In genomic region chr22:50739894-50740293, GRCh38 we compare ENCODE assay signal across 15 cellular contexts. TPM values are rescaled to one million over a fixed set of nuclear protein-coding genes. Genes with fewer than 3 reads are reported as not detected.
DNase-seq lines count a peak whose midpoint lies in the region; ATAC-seq, FAIRE-seq and TF ChIP-seq lines count a peak whose summit lies in the region.
"Had no signal": no experiment of that assay in that cellular context is flagged by ENCODE, and none has a peak within 500 bp of the region (broad histone marks: within the 10 kb centered on the region; RNA-seq: fewer than 3 reads in every experiment).

No MANE protein-coding gene starts in this region.

- POLR2A ChIA-PET in K562 (lab: Yijun Ruan, JAX) = no interaction called here

- no peaks in the 10 kb centered on the region for H3K79me2 ChIP-seq in K562 (ENCODE audit: control insufficient read depth, insufficient read depth, low read length)
- H3K79me2 ChIP-seq: hepatocyte had no signal

- TF ChIP-seq CTCF in K562 (IDR thresholded peaks at IDR 0.05 in 2 of 3, conservative IDR thresholded peaks at IDR 0.05 in 1 of 3; ENCODE audit: insufficient read depth in 2 of 3, low read depth in 1 of 3, low read length in 3 of 3) = no peak

- BruUV-seq in K562 (replicated peaks; lab: Mats Ljungman, UMichigan) = no TSS peak

- H2AFZ ChIP-seq in K562 (ENCODE audit: low read depth, low read length) = no peak overlapping the region
- H2AFZ ChIP-seq: hepatocyte had no signal

- in situ Hi-C loops in K562 (cut with MboI) = no loop called here

- no peak overlapping the region for H3K9ac ChIP-seq in K562 (ENCODE audit: insufficient read depth in 1 of 2, low read depth in 2 of 2, low read length in 2 of 2)

- intact Hi-C loops in K562 (cut with micrococcal nuclease) = no loop called here

- no peak for TF ChIP-seq POLR2A in K562 (conservative IDR thresholded peaks at IDR 0.05)

- no peaks in the 10 kb centered on the region for H4K20me1 ChIP-seq in K562 (replicated peaks; ENCODE audit: control insufficient read depth, insufficient read depth, low read length)

- H3K27ac ChIP-seq in K562 (ENCODE audit: extremely low read depth, low read depth, low read length) = no peak overlapping the region
- H3K27ac ChIP-seq: hepatocyte, prostate gland had no signal

- TF ChIP-seq EP300 in K562 (IDR thresholded peaks at IDR 0.05; ENCODE audit: low read length) = no peak

- H3K27me3 ChIP-seq in K562 (ENCODE audit: control insufficient read depth in 2 of 2, insufficient read depth in 2 of 2, low read length in 2 of 2) = peaks cover 4 to 40% of the 10 kb centered on the region in 2 experiments; a peak in 4 of 5 replicates

- WGBS in K562 (ENCODE audit: insufficient coverage, low coverage, missing lambda C conversion rate) = 2% methylated on average over 12 of the region's 12 CpGs

- H3K9me3 ChIP-seq in K562 (replicated peaks; ENCODE audit: control insufficient read depth, insufficient read depth, low read depth, low read length) = no peaks in the 10 kb centered on the region
- H3K9me3 ChIP-seq: prostate gland had no signal

- CTCF ChIA-PET in K562 (lab: Yijun Ruan, JAX; ENCODE audit: low intra/inter-chr PET ratio) = no interaction called here

- no peaks in the 10 kb centered on the region; a peak in 2 of 5 replicates for H3K4me1 ChIP-seq in K562 (replicated peaks in 1 of 2; ENCODE audit: control insufficient read depth in 2 of 2, insufficient read depth in 2 of 2, low read length in 2 of 2)
- H3K4me1 ChIP-seq: prostate gland had no signal

- FAIRE-seq in K562 (lab: Jason Lieb, UNC) = no peak
- no peak for FAIRE-seq in HTR-8/SVneo (lab: Jason Lieb, UNC)

- H3K4me2 ChIP-seq in K562 (ENCODE audit: insufficient read depth, low read length) = no peak overlapping the region
- H3K4me2 ChIP-seq: hepatocyte had no signal

- H3K36me3 ChIP-seq in K562 (ENCODE audit: control insufficient read depth, insufficient read depth, low read length) = no peaks in the 10 kb centered on the region
- H3K36me3 ChIP-seq: prostate gland had no signal

- no peak for ATAC-seq in K562
- ATAC-seq: Panc1 had no signal

- TF ChIP-seq RAD21 in K562 (CRISPR knock-in tag; conservative IDR thresholded peaks at IDR 0.05 in 1 of 2, IDR thresholded peaks at IDR 0.05 in 1 of 2) = no peak

- no peak overlapping the region for H3K4me3 ChIP-seq in K562
- H3K4me3 ChIP-seq: hepatocyte, prostate gland had no signal

- H3K9me1 ChIP-seq in K562 (ENCODE audit: control insufficient read depth, insufficient read depth, low read length) = no peaks in the 10 kb centered on the region

- DNase-seq in activated gamma-delta T cell treated with Interleukin-2 at 50 U/mL for 16 hours (peak; percentile 2), activated gamma-delta T cell (lab: John Stamatoyannopoulos, UW) (no peak), NCI-H2171 (lab: John Stamatoyannopoulos, UW) (peak; percentile 51), K562 (ENCODE audit: extremely low read depth in 1 of 4, low spot score in 3 of 4) (no peak), superior temporal gyrus (ENCODE audit: extremely low spot score) (peak; percentile 4), NCI-H82 (lab: John Stamatoyannopoulos, UW) (no peak), HTR-8/SVneo (ENCODE audit: insufficient read length, low spot score) (no peak), NCI-H748 treated with DMSO at 0.1 percent for 48 hours (lab: John Stamatoyannopoulos, UW) (no peak)
- DNase-seq: Calu3; effector memory CD4-positive, alpha-beta T cell; naive B cell; NCI-H526 treated with DMSO at 0.1 percent for 48 hours had no signal

TF ChIP-seq in K562, 482 proteins besides CTCF, POLR2A, EP300 and RAD21 (continues in another document):
- TF ChIP-seq RFX1 (IDR thresholded peaks at IDR 0.05) = no peak
- TF ChIP-seq TOE1 (IDR thresholded peaks at IDR 0.05; ENCODE audit: borderline replicate concordance) = peak; percentile 58; the same call in 1 of the 2 replicates
- TF ChIP-seq TOE1 (CRISPR knock-in tag; IDR thresholded peaks at IDR 0.05; ENCODE audit: borderline replicate concordance, low read depth) = no peak
- TF ChIP-seq VEZF1 (CRISPR knock-in tag; IDR thresholded peaks at IDR 0.05) = peak; percentile 19; the same call in 1 of the 2 replicates
- TF ChIP-seq RBM25 (IDR thresholded peaks at IDR 0.05; ENCODE audit: low read depth, low read length, severe bottlenecking) = no peak
- no peak for TF ChIP-seq SMARCE1 (IDR thresholded peaks at IDR 0.05)
- TF ChIP-seq TFE3 (CRISPR knock-in tag; IDR thresholded peaks at IDR 0.05) = peak; percentile 79

RNA-seq across cellular contexts. Expression of gene ACR, which starts 1.9 kb away (rescaled TPM):
- not detected in 2 replicates for total RNA-seq in K562 (2011; cell fraction: chromatin; rRNA removed; ENCODE audit: low replicate concordance)
- total RNA-seq in K562 (2011; cell fraction: nucleolus; rRNA removed) = not detected in 2 replicates
- total RNA-seq in K562 (2011; cell fraction: nucleoplasm; rRNA removed) = not detected in 2 replicates
- not detected in 2 replicates for total RNA-seq in K562 (2014; rRNA removed)
- total RNA-seq in K562 (2014; rRNA removed; fragmentation: Illumina TruSeq; extraction: Trizol) = not detected in 2 replicates
- total RNA-seq in K562 (2015; rRNA removed; fragmentation: Illumina TruSeq; extraction: Trizol) = not detected in 2 replicates
- total RNA-seq in K562 (2021) = not detected in 2 replicates
- polyA plus RNA-seq in K562 (2011; rRNA removed) = not detected in 2 replicates
- polyA plus RNA-seq in K562 (2011; cell fraction: cytosol; rRNA removed) = not detected in 2 replicates
- not detected in 2 replicates for polyA plus RNA-seq in K562 (2011; cell fraction: nucleus; rRNA removed)
- polyA plus RNA-seq in K562 (2012) = not detected in 2 replicates
- not detected in 2 replicates for polyA plus RNA-seq in K562 (2014; fragmentation: Illumina TruSeq; extraction: Trizol)
- polyA plus RNA-seq in K562 (2014; fragmentation: Nextera tagmentation; extraction: Ambion mirVana) = not detected
- not detected in 2 replicates for polyA plus RNA-seq in K562 (2014; rRNA removed)
- not detected in 2 replicates for polyA minus RNA-seq in K562 (2011; rRNA and poly(A)+ RNA removed)
- polyA minus RNA-seq in K562 (2011; cell fraction: cytosol; rRNA and poly(A)+ RNA removed) = not detected in 2 replicates
- polyA minus RNA-seq in K562 (2011; cell fraction: nucleus; rRNA and poly(A)+ RNA removed) = not detected in 2 replicates
- total RNA-seq: Calu3, hepatocyte had no signal
- polyA plus RNA-seq: hepatocyte had no signal

RNA-seq across cellular contexts. Expression of gene RABL2B, which starts 43.5 kb away (rescaled TPM):
- 23.4 and 71.3 TPM in 2 replicates for total RNA-seq in K562 (2011; cell fraction: chromatin; rRNA removed; ENCODE audit: low replicate concordance)
- 24.9 and 40.2 TPM in 2 replicates for total RNA-seq in K562 (2011; cell fraction: nucleolus; rRNA removed)
- 28.4 and 29.3 TPM in 2 replicates for total RNA-seq in K562 (2011; cell fraction: nucleoplasm; rRNA removed)
- total RNA-seq in K562 (2014; rRNA removed) (2.5 and 3.4 TPM in 2 replicates), K562 (2014; rRNA removed; fragmentation: Illumina TruSeq; extraction: Trizol) (3.0 and 3.1 TPM in 2 replicates), K562 (2015; rRNA removed; fragmentation: Illumina TruSeq; extraction: Trizol) (3.0 and 3.6 TPM in 2 replicates), K562 (2021) (4.5 and 5.7 TPM in 2 replicates)
- polyA plus RNA-seq in K562 (2011; rRNA removed) (8.5 and 10.7 TPM in 2 replicates), K562 (2014; fragmentation: Illumina TruSeq; extraction: Trizol) (5.8 and 5.9 TPM in 2 replicates), K562 (2014; fragmentation: Nextera tagmentation; extraction: Ambion mirVana) (under 1 TPM; 0.76 to 0.87 TPM), K562 (2014; rRNA removed) (4.9 and 5.2 TPM in 2 replicates)
- 7.0 and 7.7 TPM in 2 replicates for polyA plus RNA-seq in K562 (2011; cell fraction: cytosol; rRNA removed)
- polyA plus RNA-seq in K562 (2011; cell fraction: nucleus; rRNA removed) = 38.1 and 53.1 TPM in 2 replicates
- 6.0 and 9.8 TPM in 2 replicates for polyA plus RNA-seq in K562 (2012)
- polyA minus RNA-seq in K562 (2011; rRNA and poly(A)+ RNA removed) = 4.7 and 7.8 TPM in 2 replicates
- polyA minus RNA-seq in K562 (2011; cell fraction: cytosol; rRNA and poly(A)+ RNA removed) = 3.0 and 5.6 TPM in 2 replicates
- 9.3 and 10.6 TPM in 2 replicates for polyA minus RNA-seq in K562 (2011; cell fraction: nucleus; rRNA and poly(A)+ RNA removed)

Comparison
In these comparisons a context has a peak if more than half of its experiments do, and no peak if none do; other contexts are left out.
1. DNase-seq: peak in activated gamma-delta T cell treated with Interleukin-2 at 50 U/mL for 16 hours (single experiment), NCI-H2171 (single experiment) and superior temporal gyrus (single experiment); none in activated gamma-delta T cell (single experiment), K562 (0 of 4), NCI-H82 (single experiment), HTR-8/SVneo (single experiment) and NCI-H748 treated with DMSO at 0.1 percent for 48 hours (single experiment).